ENCODE assay signal across 8 cellular contexts in the genomic region with DNA sequence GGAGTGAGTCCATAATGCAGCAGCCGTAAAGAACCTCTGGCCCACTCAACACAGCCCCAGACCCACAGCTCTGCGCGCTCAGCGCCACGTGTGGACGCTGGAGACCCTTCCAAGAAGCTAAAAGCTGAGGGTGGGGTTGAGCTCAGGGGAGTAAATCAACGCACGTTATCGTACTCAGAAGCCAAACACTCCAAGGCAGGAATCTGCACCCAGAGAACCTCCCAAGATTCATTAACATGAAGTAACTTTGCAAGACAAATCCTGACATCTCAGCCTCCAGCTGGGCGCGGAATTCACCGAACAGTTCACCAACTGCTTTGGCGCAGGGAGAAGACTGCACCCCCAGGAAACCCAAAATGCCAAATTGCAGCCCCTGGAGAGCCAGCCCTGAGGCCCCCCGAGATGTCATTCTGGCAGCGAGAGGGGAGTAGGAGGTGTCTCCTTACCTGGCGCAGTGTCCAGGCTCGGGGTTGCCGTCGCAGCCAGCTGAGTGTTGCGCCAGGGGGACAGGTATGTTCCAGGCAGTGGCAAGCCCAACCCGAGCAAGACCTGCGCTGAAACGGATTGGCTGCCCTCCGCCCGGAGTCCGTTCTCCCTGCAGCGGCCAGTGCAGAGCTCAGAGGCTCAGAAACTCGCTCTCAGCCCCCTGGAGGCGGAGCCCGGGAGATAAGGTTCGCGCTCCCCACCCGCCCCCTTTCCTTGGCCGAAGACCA. TPM values are rescaled to one million over a fixed set of nuclear protein-coding genes. Genes with fewer than 3 reads are reported as not detected.
DNase-seq lines count a peak whose midpoint lies in the region; ATAC-seq and TF ChIP-seq lines count a peak whose summit lies in the region.

A gene (minus strand): TSS at position 640 of the 713 bp plus-strand sequence. CDS start 64,962 bp downstream, outside the sequence.

- H3K4me1 Mint-ChIP-seq in Caco-2 (ENCODE audit: low read depth, unreplicated experiment) (no peaks in the 10 kb centered on the region), osteocyte (ENCODE audit: unreplicated experiment) (peaks cover 59% of the 10 kb centered on the region)
- H3K4me1 Mint-ChIP-seq in activated naive CD8-positive, alpha-beta T cell treated with anti-CD3 and anti-CD28 coated beads for 36 hours, result no peaks in the 10 kb centered on the region

- CTCF ChIA-PET in Caco-2 (lab: Charles Lee), result no interaction called here
- CTCF ChIA-PET in Panc1 (lab: Charles Lee), result no interaction called here

- no TSS peak for BruUV-seq in Caco-2 (replicated peaks; lab: Mats Ljungman, UMichigan)
- no TSS peak for BruUV-seq in Panc1 (replicated peaks; lab: Mats Ljungman, UMichigan)

- peaks cover 5% of the 10 kb centered on the region for H3K27me3 Mint-ChIP-seq in Caco-2 (ENCODE audit: insufficient read depth, unreplicated experiment)
- H3K27me3 Mint-ChIP-seq in osteocyte (ENCODE audit: unreplicated experiment), result no peaks in the 10 kb centered on the region
- H3K27me3 Mint-ChIP-seq in activated naive CD8-positive, alpha-beta T cell treated with anti-CD3 and anti-CD28 coated beads for 36 hours, result peaks cover 4% of the 10 kb centered on the region

- H3K4me1 ChIP-seq in Caco-2 (no peaks in the 10 kb centered on the region), Panc1 (ENCODE audit: control insufficient read depth, insufficient read depth, low read length) (peaks cover 7% of the 10 kb centered on the region; the same call in 1 of the 2 replicates)

- H3K9me3 ChIP-seq in Caco-2, result no peaks in the 10 kb centered on the region
- no peaks in the 10 kb centered on the region for H3K9me3 ChIP-seq in Panc1 (ENCODE audit: control insufficient read depth, insufficient read depth, low read depth, low read length)

- no peak within 1 kb of the TSS for H3K27ac Mint-ChIP-seq in Caco-2 (ENCODE audit: unreplicated experiment)
- H3K27ac Mint-ChIP-seq in osteocyte (ENCODE audit: unreplicated experiment), result peak within 1 kb of the TSS; percentile 84
- no peak within 1 kb of the TSS for H3K27ac Mint-ChIP-seq in activated naive CD8-positive, alpha-beta T cell treated with anti-CD3 and anti-CD28 coated beads for 36 hours

- no peak for TF ChIP-seq POLR2A in erythroblast (IDR thresholded peaks at IDR 0.05; ENCODE audit: low read length)

- H3K27ac ChIP-seq in Panc1 (ENCODE audit: low read length), result no peak within 1 kb of the TSS

- H3K36me3 Mint-ChIP-seq in Caco-2 (ENCODE audit: insufficient read depth, unreplicated experiment) (no peaks in the 10 kb centered on the region), osteocyte (ENCODE audit: unreplicated experiment) (no peaks in the 10 kb centered on the region)
- H3K36me3 Mint-ChIP-seq in activated naive CD8-positive, alpha-beta T cell treated with anti-CD3 and anti-CD28 coated beads for 36 hours, result no peaks in the 10 kb centered on the region

- POLR2A ChIA-PET in Caco-2 (lab: Charles Lee), result no interaction called here
- POLR2A ChIA-PET in Panc1 (lab: Charles Lee), result no interaction called here

- H3K4me3 Mint-ChIP-seq in Caco-2 (ENCODE audit: unreplicated experiment) (peak within 1 kb of the TSS; percentile 66), osteocyte (ENCODE audit: unreplicated experiment) (peak within 1 kb of the TSS; percentile 80)
- no peak within 1 kb of the TSS for H3K4me3 Mint-ChIP-seq in activated naive CD8-positive, alpha-beta T cell treated with anti-CD3 and anti-CD28 coated beads for 36 hours

- DNase-seq in Caco-2 (peak; percentile 56 to 64), Panc1 (ENCODE audit: low read depth, low spot score) (no peak), Right ventricle myocardium inferior (ENCODE audit: missing footprints) (peak; percentile 71), osteocyte (ENCODE audit: extremely low spot score, unreplicated experiment) (peak; percentile 87), COR-L47 (lab: John Stamatoyannopoulos, UW) (no peak), cortex of kidney (lab: John Stamatoyannopoulos, UW) (no peak), erythroblast (lab: John Stamatoyannopoulos, UW) (no peak)
- DNase-seq in activated naive CD8-positive, alpha-beta T cell treated with anti-CD3 and anti-CD28 coated beads for 36 hours, result no peak

- intact Hi-C loops in Caco-2 (cut with micrococcal nuclease; ENCODE audit: unreplicated experiment) (loop anchor here (2.0 kb wide), 1 partner anchor 32 kb away; no protein-coding TSS in a partner anchor), Panc1 (cut with micrococcal nuclease; ENCODE audit: unreplicated experiment) (no loop called here), Right ventricle myocardium inferior (cut with DNase I) (no loop called here)

- H3K4me3 ChIP-seq in Caco-2 (ENCODE audit: low read depth, low read length) (peak within 1 kb of the TSS; percentile 32), Panc1 (ENCODE audit: low read depth in 2 of 2, low read length in 2 of 2) (peak within 1 kb of the TSS; percentile 43 to 65)

- TF ChIP-seq CTCF in Caco-2 (IDR thresholded peaks at IDR 0.05; ENCODE audit: insufficient read depth in 1 of 2, low read depth in 1 of 2, low read length in 1 of 2, severe bottlenecking in 1 of 2, unreplicated experiment in 1 of 2), result peak in 1 of 2 experiments; percentile 30
- peak; percentile 39; the same call in 1 of the 2 replicates for TF ChIP-seq CTCF in Panc1 (IDR thresholded peaks at IDR 0.05)
- peak; percentile 54 for TF ChIP-seq CTCF in osteocyte (IDR thresholded peaks at IDR 0.05)

- H3K9me3 Mint-ChIP-seq in Caco-2 (ENCODE audit: unreplicated experiment) (no peaks in the 10 kb centered on the region), osteocyte (ENCODE audit: unreplicated experiment) (no peaks in the 10 kb centered on the region)
- no peaks in the 10 kb centered on the region for H3K9me3 Mint-ChIP-seq in activated naive CD8-positive, alpha-beta T cell treated with anti-CD3 and anti-CD28 coated beads for 36 hours

- H3K27me3 ChIP-seq in Caco-2 (replicated peaks; ENCODE audit: control insufficient read depth, insufficient read depth, low read length) (no peaks in the 10 kb centered on the region), Panc1 (ENCODE audit: control insufficient read depth, insufficient read depth, low read length) (peaks cover 7% of the 10 kb centered on the region)

- H3K36me3 ChIP-seq in Caco-2 (ENCODE audit: control insufficient read depth, insufficient read depth, low read length), result no peaks in the 10 kb centered on the region
- H3K36me3 ChIP-seq in Panc1 (ENCODE audit: control insufficient read depth, insufficient read depth, low read length), result no peaks in the 10 kb centered on the region

- in situ Hi-C loops in Panc1 (cut with HindIII; ENCODE audit: low pct_unique_long_range_greater_than_20kb, low sequenced_read_pairs), result no loop called here

- ATAC-seq in Panc1 (peak; percentile 90), Right ventricle myocardium inferior (peak; percentile 70)

RNA-seq across cellular contexts. Expression of the gene that starts here (rescaled TPM):
- total RNA-seq in Caco-2 (2022) (1.2 and 1.3 TPM in 2 replicates), Panc1 (2021; ENCODE audit: unreplicated experiment) (3.3 TPM), Right ventricle myocardium inferior (20.0 TPM), osteocyte (48.0 and 60.0 TPM in 2 replicates)
- polyA plus RNA-seq in Panc1 (2012; ENCODE audit: insufficient read length), result 8.7 TPM
- total RNA-seq in activated naive CD8-positive, alpha-beta T cell treated with anti-CD3 and anti-CD28 coated beads for 36 hours, result not detected

Comparison
In these comparisons a context has a peak if more than half of its experiments do, and no peak if none do; other contexts are left out.
1. DNase-seq: peak in Caco-2 (2 of 2), Right ventricle myocardium inferior (single experiment) and osteocyte (single experiment); none in Panc1 (single experiment), COR-L47 (single experiment), cortex of kidney (single experiment), activated naive CD8-positive, alpha-beta T cell treated with anti-CD3 and anti-CD28 coated beads for 36 hours (single experiment) and erythroblast (0 of 2).